ENCODE assay signal across 8 cellular contexts in the genomic region with DNA sequence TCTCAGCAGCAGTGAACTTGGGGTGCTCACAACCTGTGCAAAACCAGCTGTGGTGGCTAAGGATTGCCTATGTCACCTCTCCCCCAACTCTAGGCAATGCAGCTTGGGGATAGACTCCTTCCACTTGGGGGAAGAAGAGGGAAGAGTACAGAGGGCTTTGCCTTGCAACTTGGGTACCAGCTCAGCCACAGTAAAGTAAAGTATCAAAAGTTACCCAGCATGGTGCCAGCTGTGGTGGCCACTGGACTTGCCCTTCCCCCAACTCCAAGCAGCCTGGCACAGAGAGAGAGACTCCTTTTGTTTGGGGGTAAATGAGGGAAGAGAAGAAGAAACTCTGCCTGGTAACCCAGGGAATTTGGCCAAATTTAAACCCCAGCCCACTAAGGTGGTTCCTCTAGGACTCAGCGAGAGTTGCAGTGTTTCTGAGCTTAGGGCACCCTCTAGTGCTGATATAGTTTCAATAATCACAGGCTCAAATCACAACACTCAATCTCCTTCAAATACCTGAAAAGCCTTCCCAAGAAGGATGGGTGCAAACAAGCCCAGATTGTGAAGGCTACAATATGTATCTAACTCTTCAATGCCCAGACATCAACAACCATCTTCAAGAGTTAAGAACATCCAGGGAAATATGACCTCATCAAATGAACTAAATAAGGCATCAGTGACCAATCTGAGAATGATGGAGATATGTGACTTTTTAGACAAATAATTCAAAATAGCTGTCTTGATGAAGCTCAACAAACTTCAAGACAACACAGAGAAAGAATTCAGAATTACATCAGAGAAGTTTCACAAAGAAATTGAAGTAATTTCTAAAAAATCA. TPM values are rescaled to one million over a fixed set of nuclear protein-coding genes. Genes with fewer than 3 reads are reported as not detected.
DNase-seq lines count a peak whose midpoint lies in the region; ATAC-seq and TF ChIP-seq lines count a peak whose summit lies in the region.

No MANE protein-coding gene starts in this region.

- no peaks in the 10 kb centered on the region for H3K4me1 ChIP-seq in SJCRH30
- no peaks in the 10 kb centered on the region for H3K4me1 ChIP-seq in suprapubic skin

- ATAC-seq in GM18909 (IDR thresholded peaks at IDR 0.05; ENCODE audit: poor library complexity, unreplicated experiment), result no peak

- H3K9me3 ChIP-seq in SJCRH30 (replicated peaks), result no peaks in the 10 kb centered on the region
- no peaks in the 10 kb centered on the region for H3K9me3 ChIP-seq in suprapubic skin

- H3K4me3 ChIP-seq in SJCRH30 (no peak overlapping the region), suprapubic skin (no peak overlapping the region)

- H3K27me3 ChIP-seq in SJCRH30, result no peaks in the 10 kb centered on the region
- H3K27me3 ChIP-seq in suprapubic skin, result peaks cover 21% of the 10 kb centered on the region

- TF ChIP-seq EP300 in suprapubic skin (IDR thresholded peaks at IDR 0.05), result no peak

- no peak for TF ChIP-seq CTCF in suprapubic skin (IDR thresholded peaks at IDR 0.05)

- no peak for TF ChIP-seq POLR2A in suprapubic skin (IDR thresholded peaks at IDR 0.05)

- DNase-seq in COLO829 (ENCODE audit: low spot score) (peak; percentile 41), HPDE6-E6E7 (ENCODE audit: extremely low spot score) (peak; percentile 54), SJCRH30 (peak; percentile 10 to 40), iPS-NIHi11 (ENCODE audit: low spot score) (peak; percentile 28), suprapubic skin (ENCODE audit: low spot score in 2 of 2) (no peak)
- DNase-seq in activated CD4-positive, CD25-positive, alpha-beta regulatory T cell treated with anti-CD3 and anti-CD28 coated beads, Interleukin-2, amount 50 U/mL, for 72 hours, result no peak
- no peak for DNase-seq in activated CD8-positive, alpha-beta memory T cell treated with anti-CD3 and anti-CD28 coated beads, Interleukin-2, amount 50 U/mL, for 4 hours

- H3K36me3 ChIP-seq in SJCRH30 (no peaks in the 10 kb centered on the region), suprapubic skin (no peaks in the 10 kb centered on the region)

- 0% methylated on average over 1 of the region's 1 CpG for WGBS in suprapubic skin

- no peak overlapping the region for H3K27ac ChIP-seq in SJCRH30
- H3K27ac ChIP-seq in suprapubic skin, result no peak overlapping the region

RNA-seq across cellular contexts. Expression of a gene that starts 7.6 kb away (rescaled TPM):
- total RNA-seq in SJCRH30 (2014; rRNA removed; shearing (Covaris generic)), result not detected in 2 replicates
- total RNA-seq in suprapubic skin, result not detected

RNA-seq across cellular contexts. Expression of a gene that starts 30.0 kb away (rescaled TPM):
- total RNA-seq in SJCRH30 (2014; rRNA removed; shearing (Covaris generic)), result not detected in 2 replicates
- total RNA-seq in suprapubic skin, result not detected

RNA-seq across cellular contexts. Expression of a gene that starts 38.0 kb away (rescaled TPM):
- total RNA-seq in SJCRH30 (2014; rRNA removed; shearing (Covaris generic)), result not detected in 2 replicates
- total RNA-seq in suprapubic skin, result under 1 TPM in 1 of 4 donors, not detected in 3; 0.34 TPM

Comparison
In these comparisons a context has a peak if more than half of its experiments do, and no peak if none do; other contexts are left out.
1. DNase-seq: peak in COLO829 (single experiment), HPDE6-E6E7 (single experiment), SJCRH30 (2 of 2) and iPS-NIHi11 (single experiment); none in suprapubic skin (0 of 2), activated CD4-positive, CD25-positive, alpha-beta regulatory T cell treated with anti-CD3 and anti-CD28 coated beads, Interleukin-2, amount 50 U/mL, for 72 hours (single experiment) and activated CD8-positive, alpha-beta memory T cell treated with anti-CD3 and anti-CD28 coated beads, Interleukin-2, amount 50 U/mL, for 4 hours (single experiment).